In the genomic region with DNA sequence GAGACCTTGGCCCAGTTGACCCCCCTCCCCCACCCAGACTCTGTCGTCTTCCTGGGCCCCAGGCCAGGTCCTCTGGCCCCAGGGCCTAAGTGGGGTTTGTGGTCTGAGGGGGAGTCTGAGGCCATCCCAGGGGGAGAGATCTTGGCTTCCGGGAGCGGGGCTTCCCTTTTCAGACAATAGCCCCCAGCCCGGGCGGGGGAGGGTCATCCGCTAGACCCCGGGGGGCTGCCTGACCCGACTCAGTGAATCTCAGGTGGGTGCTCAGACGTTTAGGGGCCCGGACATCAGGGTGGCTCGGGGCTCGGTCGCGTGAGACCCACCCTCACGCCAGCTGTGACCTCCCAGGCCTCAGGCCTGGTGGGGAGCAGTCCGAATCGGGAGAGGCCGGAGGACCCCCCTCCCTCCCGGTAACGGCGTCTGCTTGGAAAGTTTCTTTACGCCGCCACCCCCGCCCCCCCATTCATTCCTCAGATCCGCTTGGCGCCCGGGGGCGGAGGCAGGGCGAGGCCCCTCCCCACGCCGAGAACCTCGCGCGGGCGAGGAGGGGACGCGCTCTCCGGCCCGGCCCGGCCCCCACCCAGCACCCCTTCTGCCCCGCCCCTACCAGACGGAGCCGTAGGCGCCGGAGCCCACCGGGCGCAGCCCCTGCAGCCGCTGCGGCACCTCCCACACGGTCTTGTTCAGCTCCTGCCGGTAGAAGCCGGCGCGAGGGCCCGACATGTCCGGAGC, we compare ENCODE assay signal across 1 cellular context.
TF ChIP-seq lines count a peak whose summit lies in the region.

No MANE protein-coding gene starts in this region.

TF ChIP-seq in IMR-90, 13 proteins besides CTCF, POLR2A, EP300 and RAD21 (continued from another document):
- no peak for TF ChIP-seq NFE2L2 (IDR thresholded peaks at IDR 0.05; ENCODE audit: low read depth, low read length)
